In the genomic region with DNA sequence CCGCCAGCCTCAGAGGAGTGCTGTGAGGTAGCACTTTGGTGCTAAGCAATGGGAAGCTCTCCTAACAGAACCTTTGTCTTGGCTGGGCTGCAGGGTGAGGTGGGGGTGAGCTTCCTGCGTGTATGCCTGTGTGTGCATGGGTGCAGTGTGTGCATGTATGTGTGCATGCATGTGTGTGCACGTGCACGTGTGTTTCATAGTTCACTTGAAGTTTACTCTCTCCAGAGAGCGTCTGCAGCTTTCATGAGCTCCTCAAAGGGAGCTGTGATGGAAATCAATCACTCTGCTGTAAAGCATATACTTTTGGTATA, we compare ENCODE assay signal across 25 cellular contexts. TPM values are rescaled to one million over a fixed set of nuclear protein-coding genes. Genes with fewer than 3 reads are reported as not detected.
DNase-seq lines count a peak whose midpoint lies in the region; ATAC-seq, FAIRE-seq and TF ChIP-seq lines count a peak whose summit lies in the region.
"Had no signal": no experiment of that assay in that cellular context is flagged by ENCODE, and none has a peak within 500 bp of the region (broad histone marks: within the 10 kb centered on the region; RNA-seq: fewer than 3 reads in every experiment).

No MANE protein-coding gene starts in this region.

- DNase-seq in Right ventricle myocardium inferior (ENCODE audit: missing footprints) (peak; percentile 20), left ventricle myocardium inferior (no peak), K562 (ENCODE audit: extremely low read depth in 1 of 4, low spot score in 3 of 4) (no peak), neural crest cell (ENCODE audit: low read depth, low spot score) (no peak), type B pancreatic cell (ENCODE audit: extremely low spot score, unreplicated experiment) (no peak), Caco-2 (no peak), head of caudate nucleus (no peak)
- DNase-seq: Calu3; CD4-positive, alpha-beta T cell; CD8-positive, alpha-beta memory T cell; DMS53; DMS79 treated with DMSO at 0.1 percent for 48 hours; GF-D8; H9; HFFc6 had no signal

- H3K79me2 ChIP-seq in K562 (ENCODE audit: control insufficient read depth, insufficient read depth, low read length), result no peaks in the 10 kb centered on the region

- H2AFZ ChIP-seq in K562 (ENCODE audit: low read depth, low read length), result no peak overlapping the region
- H2AFZ ChIP-seq: GM23338 had no signal

- in situ Hi-C loops in K562 (cut with MboI), result no loop called here

- H3K9me3 Mint-ChIP-seq in neural crest cell, result no peaks in the 10 kb centered on the region
- no peaks in the 10 kb centered on the region for H3K9me3 Mint-ChIP-seq in type B pancreatic cell
- H3K9me3 Mint-ChIP-seq in Caco-2 (ENCODE audit: unreplicated experiment), result no peaks in the 10 kb centered on the region
- H3K9me3 Mint-ChIP-seq: CD14-positive monocyte; CD4-positive, alpha-beta T cell; CD8-positive, alpha-beta memory T cell; GM23338; H9; HFFc6 had no signal

- H3K27ac ChIP-seq in left ventricle myocardium inferior (replicated peaks) (no peak overlapping the region), K562 (ENCODE audit: extremely low read depth, low read depth, low read length) (no peak overlapping the region)
- H3K27ac ChIP-seq: 22Rv1; BLaER1 treated with 17β-estradiol and CSF1 and Interleukin-3, amounts not matched to agents 10 nM and 100 nM had no signal

- POLR2A ChIA-PET in K562 (lab: Yijun Ruan, JAX) (interaction anchor here (0.8 to 1.7 kb wide), 2 partner anchors 10 to 138 kb away, joined by 3 to 5 read pairs; no protein-coding TSS in a partner anchor), Caco-2 (lab: Charles Lee) (no interaction called here)

- TF ChIP-seq CTCF in left ventricle myocardium inferior (IDR thresholded peaks at IDR 0.05; ENCODE audit: borderline replicate concordance) (no peak), K562 (IDR thresholded peaks at IDR 0.05 in 2 of 3, conservative IDR thresholded peaks at IDR 0.05 in 1 of 3; ENCODE audit: insufficient read depth in 2 of 3, low read depth in 1 of 3, low read length in 3 of 3) (no peak), neural crest cell (conservative IDR thresholded peaks at IDR 0.05) (no peak), type B pancreatic cell (conservative IDR thresholded peaks at IDR 0.05) (no peak), Caco-2 (IDR thresholded peaks at IDR 0.05; ENCODE audit: insufficient read depth in 1 of 2, low read depth in 1 of 2, low read length in 1 of 2, severe bottlenecking in 1 of 2, unreplicated experiment in 1 of 2) (no peak)

- H3K27me3 Mint-ChIP-seq in neural crest cell (ENCODE audit: low read depth) (peaks cover 13% of the 10 kb centered on the region), type B pancreatic cell (peaks cover 7% of the 10 kb centered on the region), Caco-2 (ENCODE audit: insufficient read depth, unreplicated experiment) (peaks cover 13% of the 10 kb centered on the region)
- H3K27me3 Mint-ChIP-seq: B cell; CD4-positive, alpha-beta T cell; CD8-positive, alpha-beta memory T cell had no signal

- peak overlapping the region; percentile 49 for H3K4me3 Mint-ChIP-seq in neural crest cell
- no peak overlapping the region for H3K4me3 Mint-ChIP-seq in type B pancreatic cell
- H3K4me3 Mint-ChIP-seq in Caco-2 (ENCODE audit: unreplicated experiment), result no peak overlapping the region
- H3K4me3 Mint-ChIP-seq: B cell; CD14-positive monocyte; CD4-positive, alpha-beta T cell; CD8-positive, alpha-beta memory T cell; GM23338; H9; HFFc6 had no signal

- H3K9ac ChIP-seq in K562 (ENCODE audit: insufficient read depth in 1 of 2, low read depth in 2 of 2, low read length in 2 of 2), result no peak overlapping the region
- H3K9ac ChIP-seq: BLaER1 treated with 17β-estradiol and CSF1 and Interleukin-3, amounts not matched to agents 10 nM and 100 nM had no signal

- FAIRE-seq in K562 (lab: Jason Lieb, UNC), result peak; percentile 51
- FAIRE-seq: A204.1, GM12891, GM18507 had no signal

- no peak for ATAC-seq in Right ventricle myocardium inferior
- ATAC-seq in K562, result no peak
- no peak for ATAC-seq in HG03354 (IDR thresholded peaks at IDR 0.05; ENCODE audit: poor library complexity, severe bottlenecking, unreplicated experiment)
- ATAC-seq: GM23338, HCT116 had no signal

- H3K4me1 ChIP-seq in left ventricle myocardium inferior, result peaks cover 39% of the 10 kb centered on the region
- H3K4me1 ChIP-seq in K562 (replicated peaks in 1 of 2; ENCODE audit: control insufficient read depth in 2 of 2, insufficient read depth in 2 of 2, low read length in 2 of 2), result peaks cover 0 to 83% of the 10 kb centered on the region in 2 experiments; a peak in 4 of 5 replicates
- H3K4me1 ChIP-seq in Caco-2, result no peaks in the 10 kb centered on the region

- CTCF ChIA-PET in K562 (lab: Yijun Ruan, JAX; ENCODE audit: low intra/inter-chr PET ratio) (no interaction called here), Caco-2 (lab: Charles Lee) (interaction anchor here (0.6 kb wide), 1 partner anchor 116 kb away, joined by 3 read pairs; no protein-coding TSS in a partner anchor)

- no peak overlapping the region for H3K4me2 ChIP-seq in K562 (ENCODE audit: insufficient read depth, low read length)
- H3K4me2 ChIP-seq: GM23338 had no signal

- peaks cover 14% of the 10 kb centered on the region for H4K20me1 ChIP-seq in K562 (replicated peaks; ENCODE audit: control insufficient read depth, insufficient read depth, low read length)

- H3K36me3 Mint-ChIP-seq in neural crest cell (ENCODE audit: low read depth) (no peaks in the 10 kb centered on the region), type B pancreatic cell (no peaks in the 10 kb centered on the region), Caco-2 (ENCODE audit: insufficient read depth, unreplicated experiment) (no peaks in the 10 kb centered on the region)
- H3K36me3 Mint-ChIP-seq: CD14-positive monocyte; CD8-positive, alpha-beta memory T cell had no signal

- H3K4me3 ChIP-seq in left ventricle myocardium inferior (no peak overlapping the region), K562 (no peak overlapping the region), Caco-2 (ENCODE audit: low read depth, low read length) (no peak overlapping the region)
- H3K4me3 ChIP-seq: BLaER1 treated with 17β-estradiol and CSF1 and Interleukin-3, amounts not matched to agents 10 nM and 100 nM; GM23338 had no signal

- H3K27ac Mint-ChIP-seq in neural crest cell (ENCODE audit: unreplicated experiment) (no peak overlapping the region), type B pancreatic cell (peak overlapping the region; percentile 51), Caco-2 (ENCODE audit: unreplicated experiment) (no peak overlapping the region)
- H3K27ac Mint-ChIP-seq: B cell; CD4-positive, alpha-beta T cell; CD8-positive, alpha-beta memory T cell; GM23338; H9; HFFc6 had no signal

- H3K9me1 ChIP-seq in K562 (ENCODE audit: control insufficient read depth, insufficient read depth, low read length), result no peaks in the 10 kb centered on the region

- BruUV-seq in K562 (replicated peaks; lab: Mats Ljungman, UMichigan), result no TSS peak
- no TSS peak for BruUV-seq in Caco-2 (replicated peaks; lab: Mats Ljungman, UMichigan)

- H3K4me1 Mint-ChIP-seq in neural crest cell (peaks cover 17% of the 10 kb centered on the region), type B pancreatic cell (ENCODE audit: unreplicated experiment) (peaks cover 19% of the 10 kb centered on the region), Caco-2 (ENCODE audit: low read depth, unreplicated experiment) (no peaks in the 10 kb centered on the region)

- TF ChIP-seq EP300 in K562 (IDR thresholded peaks at IDR 0.05; ENCODE audit: low read length), result no peak

- H3K9me3 ChIP-seq in left ventricle myocardium inferior (replicated peaks), result no peaks in the 10 kb centered on the region
- no peaks in the 10 kb centered on the region for H3K9me3 ChIP-seq in K562 (replicated peaks; ENCODE audit: control insufficient read depth, insufficient read depth, low read depth, low read length)
- no peaks in the 10 kb centered on the region for H3K9me3 ChIP-seq in Caco-2
- H3K9me3 ChIP-seq: BLaER1 treated with 17β-estradiol and CSF1 and Interleukin-3, amounts not matched to agents 10 nM and 100 nM had no signal

- WGBS in K562 (ENCODE audit: insufficient coverage, low coverage, missing lambda C conversion rate), result 17% methylated on average over 5 of the region's 5 CpGs

- H3K36me3 ChIP-seq in left ventricle myocardium inferior, result no peaks in the 10 kb centered on the region
- H3K36me3 ChIP-seq in K562 (ENCODE audit: control insufficient read depth, insufficient read depth, low read length), result no peaks in the 10 kb centered on the region
- H3K36me3 ChIP-seq in Caco-2 (ENCODE audit: control insufficient read depth, insufficient read depth, low read length), result no peaks in the 10 kb centered on the region
- H3K36me3 ChIP-seq: BLaER1 treated with 17β-estradiol and CSF1 and Interleukin-3, amounts not matched to agents 10 nM and 100 nM had no signal

- intact Hi-C loops in Right ventricle myocardium inferior (cut with DNase I) (no loop called here), left ventricle myocardium inferior (cut with micrococcal nuclease) (no loop called here), K562 (cut with micrococcal nuclease) (no loop called here), Caco-2 (cut with micrococcal nuclease; ENCODE audit: unreplicated experiment) (no loop called here), head of caudate nucleus (cut with DNase I) (no loop called here)

- TF ChIP-seq RAD21 in K562 (CRISPR knock-in tag; conservative IDR thresholded peaks at IDR 0.05 in 1 of 2, IDR thresholded peaks at IDR 0.05 in 1 of 2), result no peak

- H3K27me3 ChIP-seq in left ventricle myocardium inferior (ENCODE audit: low read depth) (peaks cover 3% of the 10 kb centered on the region), K562 (ENCODE audit: control insufficient read depth in 2 of 2, insufficient read depth in 2 of 2, low read length in 2 of 2) (peaks cover 0 to 5% of the 10 kb centered on the region in 2 experiments; a peak in 3 of 5 replicates), Caco-2 (replicated peaks; ENCODE audit: control insufficient read depth, insufficient read depth, low read length) (no peaks in the 10 kb centered on the region)
- H3K27me3 ChIP-seq: BLaER1 treated with 17β-estradiol and CSF1 and Interleukin-3, amounts not matched to agents 10 nM and 100 nM had no signal

- TF ChIP-seq POLR2A in K562 (conservative IDR thresholded peaks at IDR 0.05), result no peak

RNA-seq across cellular contexts. Expression of a gene that starts 4.9 kb away (rescaled TPM):
- total RNA-seq in Right ventricle myocardium inferior, result 7.0 TPM
- 5.2 TPM for total RNA-seq in left ventricle myocardium inferior
- total RNA-seq in K562 (2011; cell fraction: chromatin; rRNA removed; ENCODE audit: low replicate concordance), result 3.6 and 10.3 TPM in 2 replicates
- 7.6 and 11.7 TPM in 2 replicates for total RNA-seq in K562 (2011; cell fraction: nucleolus; rRNA removed)
- total RNA-seq in K562 (2011; cell fraction: nucleoplasm; rRNA removed), result 5.1 and 5.6 TPM in 2 replicates
- 2.8 and 4.6 TPM in 2 replicates for total RNA-seq in K562 (2014; rRNA removed)
- total RNA-seq in K562 (2014; rRNA removed; fragmentation: Illumina TruSeq; extraction: Trizol), result 0.80 and 1.3 TPM in 2 replicates
- 1.6 and 2.0 TPM in 2 replicates for total RNA-seq in K562 (2015; rRNA removed; fragmentation: Illumina TruSeq; extraction: Trizol)
- total RNA-seq in K562 (2021), result 14.2 and 16.2 TPM in 2 replicates
- polyA plus RNA-seq in K562 (2011; rRNA removed), result 2.4 and 3.9 TPM in 2 replicates
- 3.2 and 8.5 TPM in 2 replicates for polyA plus RNA-seq in K562 (2011; cell fraction: cytosol; rRNA removed)
- polyA plus RNA-seq in K562 (2011; cell fraction: nucleus; rRNA removed), result 17.0 and 31.8 TPM in 2 replicates
- 15.3 and 17.0 TPM in 2 replicates for polyA plus RNA-seq in K562 (2012)
- polyA plus RNA-seq in K562 (2014; fragmentation: Illumina TruSeq; extraction: Trizol), result 1.7 and 3.2 TPM in 2 replicates
- under 1 TPM; 0.32 to 0.42 TPM for polyA plus RNA-seq in K562 (2014; fragmentation: Nextera tagmentation; extraction: Ambion mirVana)
- 6.6 and 8.3 TPM in 2 replicates for polyA plus RNA-seq in K562 (2014; rRNA removed)
- polyA minus RNA-seq in K562 (2011; rRNA and poly(A)+ RNA removed), result 0.60 and 1.1 TPM in 2 replicates
- 7.6 and 15.2 TPM in 2 replicates for polyA minus RNA-seq in K562 (2011; cell fraction: cytosol; rRNA and poly(A)+ RNA removed)
- polyA minus RNA-seq in K562 (2011; cell fraction: nucleus; rRNA and poly(A)+ RNA removed), result 3.4 and 4.0 TPM in 2 replicates
- 1.9 and 2.3 TPM in 2 replicates for total RNA-seq in neural crest cell
- 16.7 and 17.6 TPM in 2 replicates for total RNA-seq in type B pancreatic cell (ENCODE audit: low replicate concordance)
- 1.1 and 1.7 TPM in 2 replicates for total RNA-seq in Caco-2 (2022)

RNA-seq across cellular contexts. Expression of a gene that starts 59.9 kb away (rescaled TPM):
- total RNA-seq in Right ventricle myocardium inferior (10.1 TPM), left ventricle myocardium inferior (10.4 TPM), K562 (2014; rRNA removed) (1.8 and 3.1 TPM in 2 replicates), K562 (2014; rRNA removed; fragmentation: Illumina TruSeq; extraction: Trizol) (2.2 and 2.5 TPM in 2 replicates), K562 (2015; rRNA removed; fragmentation: Illumina TruSeq; extraction: Trizol) (3.4 and 3.9 TPM in 2 replicates), K562 (2021) (1.8 and 3.2 TPM in 2 replicates), neural crest cell (15.2 and 19.6 TPM in 2 replicates), type B pancreatic cell (ENCODE audit: low replicate concordance) (21.2 and 23.9 TPM in 2 replicates), Caco-2 (2022) (3.1 and 3.5 TPM in 2 replicates)
- 9.2 and 11.5 TPM in 2 replicates for total RNA-seq in K562 (2011; cell fraction: chromatin; rRNA removed; ENCODE audit: low replicate concordance)
- 5.3 and 7.7 TPM in 2 replicates for total RNA-seq in K562 (2011; cell fraction: nucleolus; rRNA removed)
- 6.3 and 11.7 TPM in 2 replicates for total RNA-seq in K562 (2011; cell fraction: nucleoplasm; rRNA removed)
- polyA plus RNA-seq in K562 (2011; rRNA removed) (3.6 and 9.5 TPM in 2 replicates), K562 (2014; fragmentation: Illumina TruSeq; extraction: Trizol) (1.8 TPM in 2 replicates), K562 (2014; fragmentation: Nextera tagmentation; extraction: Ambion mirVana) (1 to 10 TPM; 1.1 to 1.5 TPM), K562 (2014; rRNA removed) (2.4 and 2.6 TPM in 2 replicates)
- polyA plus RNA-seq in K562 (2011; cell fraction: cytosol; rRNA removed), result 1.7 and 5.3 TPM in 2 replicates
- 21.4 and 31.5 TPM in 2 replicates for polyA plus RNA-seq in K562 (2011; cell fraction: nucleus; rRNA removed)
- 1.7 and 8.3 TPM in 2 replicates for polyA plus RNA-seq in K562 (2012)
- polyA minus RNA-seq in K562 (2011; rRNA and poly(A)+ RNA removed), result 1.8 and 7.0 TPM in 2 replicates
- polyA minus RNA-seq in K562 (2011; cell fraction: cytosol; rRNA and poly(A)+ RNA removed), result 2.5 and 2.8 TPM in 2 replicates
- polyA minus RNA-seq in K562 (2011; cell fraction: nucleus; rRNA and poly(A)+ RNA removed), result 8.2 and 30.1 TPM in 2 replicates
